In the genomic region with DNA sequence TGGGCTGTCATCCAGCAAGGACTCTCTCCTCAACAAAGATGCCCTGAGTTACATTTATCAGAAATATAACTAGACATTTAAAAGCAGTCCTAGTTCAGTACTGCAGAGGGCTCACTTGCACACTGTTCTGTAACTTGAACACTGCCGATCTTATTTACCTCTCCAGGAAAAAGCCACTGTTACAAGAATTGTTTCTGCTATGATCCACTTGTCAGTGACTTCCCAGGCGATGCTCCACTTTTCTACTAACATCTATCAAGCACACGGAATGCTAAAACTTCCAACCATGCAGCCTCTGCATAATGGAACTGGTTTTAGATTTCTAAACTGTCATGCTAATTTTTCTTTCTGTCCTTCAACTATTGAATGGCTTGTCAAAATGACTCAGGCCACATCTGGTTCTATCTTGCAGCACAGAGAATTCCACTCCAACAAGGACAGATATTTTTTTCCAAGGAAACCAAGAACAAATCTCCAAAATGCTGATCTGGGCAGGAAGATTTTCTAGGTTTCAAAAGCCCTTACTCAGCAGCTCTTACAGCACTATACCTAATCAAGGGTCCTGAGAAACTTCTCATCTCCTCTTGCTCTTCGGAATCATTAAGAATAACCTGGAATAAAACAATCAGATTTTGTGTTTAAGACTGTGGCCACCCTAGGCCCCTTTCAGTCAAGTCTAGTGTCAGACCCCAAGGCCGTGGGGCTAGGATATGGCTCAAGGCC, we compare ENCODE assay signal across 10 cellular contexts. TPM values are rescaled to one million over a fixed set of nuclear protein-coding genes. Genes with fewer than 3 reads are reported as not detected.
DNase-seq lines count a peak whose midpoint lies in the region; ATAC-seq, FAIRE-seq and TF ChIP-seq lines count a peak whose summit lies in the region.
"Had no signal": no experiment of that assay in that cellular context is flagged by ENCODE, and none has a peak within 500 bp of the region (broad histone marks: within the 10 kb centered on the region; RNA-seq: fewer than 3 reads in every experiment).

No MANE protein-coding gene starts in this region.

- H3K27ac ChIP-seq in Panc1 (ENCODE audit: low read length) (no peak overlapping the region), small intestine (ENCODE audit: low read depth in 1 of 2, low read length in 1 of 2) (no peak overlapping the region)
- H3K27ac ChIP-seq: prostate gland had no signal

- no peaks in the 10 kb centered on the region for H3K27me3 Mint-ChIP-seq in activated CD8-positive, alpha-beta T cell treated with anti-CD3 and anti-CD28 coated beads, Interleukin-2, amount 10 ng/mL, durations not matched to agents 7 days and 5 days (ENCODE audit: low read depth)
- H3K27me3 Mint-ChIP-seq: CD4-positive, CD25-positive, alpha-beta regulatory T cell had no signal

- POLR2A ChIA-PET in Panc1 (lab: Charles Lee), result no interaction called here
- POLR2A ChIA-PET in activated CD8-positive, alpha-beta T cell treated with anti-CD3 and anti-CD28 coated beads, Interleukin-2, amount 10 ng/mL, durations not matched to agents 7 days and 5 days (lab: Charles Lee), result no interaction called here

- BruUV-seq in Panc1 (replicated peaks; lab: Mats Ljungman, UMichigan), result no TSS peak

- peak; percentile 34 for DNase-seq in NCI-H748 (lab: John Stamatoyannopoulos, UW; ENCODE audit: unreplicated experiment)
- no peak for DNase-seq in NCI-H748 treated with DMSO at 0.1 percent for 48 hours (lab: John Stamatoyannopoulos, UW)
- DNase-seq in Panc1 (ENCODE audit: low read depth, low spot score), result no peak
- peak; percentile 65 for DNase-seq in fibroblast of pulmonary artery (ENCODE audit: low read depth)
- DNase-seq in small intestine, result peak; percentile 34
- DNase-seq in erythroblast (lab: John Stamatoyannopoulos, UW), result no peak
- DNase-seq in inferior parietal cortex (ENCODE audit: extremely low spot score), result no peak
- DNase-seq in activated CD8-positive, alpha-beta T cell treated with anti-CD3 and anti-CD28 coated beads, Interleukin-2, amount 10 ng/mL, durations not matched to agents 7 days and 5 days, result no peak
- DNase-seq: CD4-positive, CD25-positive, alpha-beta regulatory T cell had no signal

- no peak overlapping the region for H3K4me3 ChIP-seq in Panc1 (ENCODE audit: low read depth in 2 of 2, low read length in 2 of 2)
- no peak overlapping the region for H3K4me3 ChIP-seq in fibroblast of pulmonary artery (replicated peaks; ENCODE audit: low read depth, low read length)
- no peak overlapping the region for H3K4me3 ChIP-seq in small intestine (ENCODE audit: low read depth in 1 of 2, low read length in 2 of 2)
- H3K4me3 ChIP-seq: prostate gland had no signal

- in situ Hi-C loops in Panc1 (cut with HindIII; ENCODE audit: low pct_unique_long_range_greater_than_20kb, low sequenced_read_pairs), result no loop called here

- H3K4me3 Mint-ChIP-seq in activated CD8-positive, alpha-beta T cell treated with anti-CD3 and anti-CD28 coated beads, Interleukin-2, amount 10 ng/mL, durations not matched to agents 7 days and 5 days, result no peak overlapping the region
- H3K4me3 Mint-ChIP-seq: CD4-positive, CD25-positive, alpha-beta regulatory T cell had no signal

- 60 to 65% (median 64%) methylated on average over 5 of the region's 5 CpGs for WGBS in small intestine, 3 donors

- peak; percentile 75 for TF ChIP-seq CTCF in Panc1 (IDR thresholded peaks at IDR 0.05)
- peak; percentile 49 for TF ChIP-seq CTCF in fibroblast of pulmonary artery (IDR thresholded peaks at IDR 0.05; ENCODE audit: low read length, missing control alignments)

- H3K36me3 Mint-ChIP-seq in activated CD8-positive, alpha-beta T cell treated with anti-CD3 and anti-CD28 coated beads, Interleukin-2, amount 10 ng/mL, durations not matched to agents 7 days and 5 days (ENCODE audit: low read depth), result no peaks in the 10 kb centered on the region
- H3K36me3 Mint-ChIP-seq: CD4-positive, CD25-positive, alpha-beta regulatory T cell had no signal

- H3K4me1 Mint-ChIP-seq in activated CD8-positive, alpha-beta T cell treated with anti-CD3 and anti-CD28 coated beads, Interleukin-2, amount 10 ng/mL, durations not matched to agents 7 days and 5 days (ENCODE audit: low read depth), result no peaks in the 10 kb centered on the region
- H3K4me1 Mint-ChIP-seq: CD4-positive, CD25-positive, alpha-beta regulatory T cell had no signal

- no peak overlapping the region for H3K27ac Mint-ChIP-seq in activated CD8-positive, alpha-beta T cell treated with anti-CD3 and anti-CD28 coated beads, Interleukin-2, amount 10 ng/mL, durations not matched to agents 7 days and 5 days
- H3K27ac Mint-ChIP-seq: CD4-positive, CD25-positive, alpha-beta regulatory T cell had no signal

- TF ChIP-seq POLR2A in erythroblast (IDR thresholded peaks at IDR 0.05; ENCODE audit: low read length), result no peak

- H3K27me3 ChIP-seq in Panc1 (ENCODE audit: control insufficient read depth, insufficient read depth, low read length) (no peaks in the 10 kb centered on the region), small intestine (ENCODE audit: control insufficient read depth in 2 of 2, insufficient read depth in 2 of 2, low read length in 2 of 2) (no peaks in the 10 kb centered on the region)

- no peaks in the 10 kb centered on the region for H3K36me3 ChIP-seq in Panc1 (ENCODE audit: control insufficient read depth, insufficient read depth, low read length)
- H3K36me3 ChIP-seq in small intestine (ENCODE audit: control insufficient read depth in 2 of 2, insufficient read depth in 2 of 2, low read length in 2 of 2), result peaks cover 2 to 6% of the 10 kb centered on the region in 2 donors
- H3K36me3 ChIP-seq: prostate gland had no signal

- no peaks in the 10 kb centered on the region for H3K4me1 ChIP-seq in Panc1 (ENCODE audit: control insufficient read depth, insufficient read depth, low read length)
- no peaks in the 10 kb centered on the region for H3K4me1 ChIP-seq in small intestine (ENCODE audit: control insufficient read depth in 2 of 2, insufficient read depth in 1 of 2, low read depth in 1 of 2, low read length in 1 of 2)
- H3K4me1 ChIP-seq: prostate gland had no signal

- intact Hi-C loops in Panc1 (cut with micrococcal nuclease; ENCODE audit: unreplicated experiment), result loop anchor here (2.0 to 10.0 kb wide), 2 partner anchors 77 to 325 kb away; no protein-coding TSS in a partner anchor

- ATAC-seq in Panc1, result peak; percentile 94
- no peak for ATAC-seq in activated CD8-positive, alpha-beta T cell treated with anti-CD3 and anti-CD28 coated beads, Interleukin-2, amount 10 ng/mL, durations not matched to agents 7 days and 5 days

- CTCF ChIA-PET in Panc1 (lab: Charles Lee), result no interaction called here
- CTCF ChIA-PET in activated CD8-positive, alpha-beta T cell treated with anti-CD3 and anti-CD28 coated beads, Interleukin-2, amount 10 ng/mL, durations not matched to agents 7 days and 5 days (lab: Charles Lee), result no interaction called here

- no peaks in the 10 kb centered on the region for H3K9me3 Mint-ChIP-seq in activated CD8-positive, alpha-beta T cell treated with anti-CD3 and anti-CD28 coated beads, Interleukin-2, amount 10 ng/mL, durations not matched to agents 7 days and 5 days (ENCODE audit: insufficient read depth)

- H3K9me3 ChIP-seq in Panc1 (ENCODE audit: control insufficient read depth, insufficient read depth, low read depth, low read length), result no peaks in the 10 kb centered on the region
- H3K9me3 ChIP-seq in small intestine (ENCODE audit: control insufficient read depth, low read depth), result no peaks in the 10 kb centered on the region
- H3K9me3 ChIP-seq: prostate gland had no signal

- FAIRE-seq in small intestine (lab: Jason Lieb, UNC), result no peak

RNA-seq across cellular contexts. Expression of a gene that starts 9.9 kb away (rescaled TPM):
- 0.39 TPM for total RNA-seq in Panc1 (2021; ENCODE audit: unreplicated experiment)
- 3.7 TPM for polyA plus RNA-seq in Panc1 (2012; ENCODE audit: insufficient read length)
- polyA plus RNA-seq in small intestine, result 10 to 100 TPM; 10.2 to 68.0 (median 43.5) TPM
- not detected for total RNA-seq in activated CD8-positive, alpha-beta T cell treated with anti-CD3 and anti-CD28 coated beads, Interleukin-2, amount 10 ng/mL, durations not matched to agents 7 days and 5 days
- total RNA-seq: CD4-positive, CD25-positive, alpha-beta regulatory T cell had no signal
- polyA plus RNA-seq: CD4-positive, CD25-positive, alpha-beta regulatory T cell had no signal

Comparison
In these comparisons a context has a peak if more than half of its experiments do, and no peak if none do; other contexts are left out.
1. DNase-seq: peak in NCI-H748 (single experiment), fibroblast of pulmonary artery (single experiment) and small intestine (single experiment); none in NCI-H748 treated with DMSO at 0.1 percent for 48 hours (single experiment), Panc1 (single experiment), erythroblast (0 of 2), inferior parietal cortex (single experiment) and activated CD8-positive, alpha-beta T cell treated with anti-CD3 and anti-CD28 coated beads, Interleukin-2, amount 10 ng/mL, durations not matched to agents 7 days and 5 days (single experiment).